27 cellular contexts compared by ENCODE assay signal in the genomic region with DNA sequence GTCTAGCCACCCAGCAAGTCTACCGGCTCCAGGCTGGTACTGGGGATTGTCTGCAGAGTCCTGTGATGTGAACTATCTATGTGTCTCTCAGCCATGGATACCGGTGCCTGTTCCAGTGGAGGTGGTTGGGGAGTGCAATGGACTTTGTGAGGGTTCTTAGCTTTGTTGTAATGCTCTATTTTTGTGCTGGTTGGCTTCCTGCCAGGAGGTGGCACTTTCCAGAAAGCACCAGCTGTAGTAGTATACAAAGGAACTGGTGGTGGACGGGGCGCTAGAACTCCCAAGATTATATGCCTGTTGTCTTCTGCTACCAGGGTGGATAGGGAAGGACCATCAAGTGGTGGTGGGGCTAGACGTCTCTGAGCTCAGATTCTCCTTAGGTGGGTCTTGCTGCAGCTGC.
"Had no signal": no experiment of that assay in that cellular context is flagged by ENCODE, and none has a peak within 500 bp of the region (broad histone marks: within the 10 kb centered on the region; RNA-seq: fewer than 3 reads in every experiment).

No MANE protein-coding gene starts in this region.

- H3K36me3 ChIP-seq: neutrophil, pancreas, right lobe of liver, sigmoid colon, suprapubic skin, tibial artery, transverse colon, upper lobe of right lung, uterus had no signal

- H3K4me3 ChIP-seq: pancreas, psoas muscle, right lobe of liver, sigmoid colon, suprapubic skin, testis, tibial artery, transverse colon, upper lobe of right lung, uterus had no signal

- H3K27ac ChIP-seq: neutrophil, pancreas, psoas muscle, right lobe of liver, sigmoid colon, suprapubic skin, testis, tibial artery, transverse colon, upper lobe of right lung, uterus had no signal

- H3K4me1 ChIP-seq: pancreas, psoas muscle, right lobe of liver, sigmoid colon, suprapubic skin, testis, tibial artery, transverse colon, upper lobe of right lung, uterus had no signal

- ATAC-seq: naive thymus-derived CD8-positive, alpha-beta T cell; natural killer cell treated with Interleukin-12 subunit alpha and Interleukin-12 subunit beta and Interleukin-15 and Interleukin-18, amount 100 ng/mL, for 72 hours; pancreas; psoas muscle; right cardiac atrium; right lobe of liver; stimulated activated memory B cell treated with anti-CD40 and anti-IgM and Interleukin-4, amounts not matched to agents 10 μg/mL and 1 μg/mL and 100 μg/mL, for 72 hours; stimulated activated naive CD8-positive, alpha-beta T cell treated with anti-CD3 and anti-CD28 coated beads, Interleukin-15, amount 100 ng/mL, for 72 hours; stimulated activated naive CD8-positive, alpha-beta T cell treated with anti-CD3 and anti-CD28 coated beads, Interleukin-15, Interleukin-2, amounts not matched to agents 100 U/mL and 50 U/mL, for 24 hours; upper lobe of right lung had no signal

- H3K27me3 ChIP-seq: neutrophil, pancreas, right lobe of liver, sigmoid colon, suprapubic skin, testis, tibial artery, transverse colon, upper lobe of right lung, uterus had no signal

- DNase-seq: naive thymus-derived CD8-positive, alpha-beta T cell; nephron progenitor cell; nucleus accumbens; psoas muscle; sigmoid colon; small intestine; stimulated activated CD4-positive, alpha-beta T cell treated with anti-CD3 and anti-CD28 coated beads, Interleukin-12 subunit alpha, Interleukin-12 subunit beta, amount 100 ng/mL, for 4 hours; stimulated activated CD4-positive, alpha-beta T cell treated with anti-CD3 and anti-CD28 coated beads, Interleukin-1b, Interleukin-23, amount 100 ng/mL, for 48 hours; stimulated activated CD4-positive, alpha-beta T cell treated with anti-CD3 and anti-CD28 coated beads, Interleukin-4, amount 100 ng/mL, for 1 hour; stimulated activated CD4-positive, alpha-beta T cell treated with anti-CD3 and anti-CD28 coated beads, Interleukin-4, amount 100 ng/mL, for 4 hours; stimulated activated CD8-positive, alpha-beta memory T cell treated with anti-CD3 and anti-CD28 coated beads, Interleukin-4, amount 100 ng/mL, for 48 hours; stimulated activated naive CD4-positive, alpha-beta T cell; stimulated activated naive CD8-positive, alpha-beta T cell treated with anti-CD3 and anti-CD28 coated beads, Interleukin-15, amount 100 ng/mL, for 72 hours; stimulated activated naive CD8-positive, alpha-beta T cell treated with anti-CD3 and anti-CD28 coated beads, Interleukin-15, Interleukin-2, amounts not matched to agents 100 U/mL and 50 U/mL, for 24 hours; substantia nigra; testis; tibial artery; transverse colon; upper lobe of right lung; uterus had no signal

- H3K9me3 ChIP-seq: neutrophil, pancreas, psoas muscle, right lobe of liver, sigmoid colon, suprapubic skin, testis, transverse colon, upper lobe of right lung had no signal
